Comparison of ENCODE assay signal across 9 cellular contexts in the genomic region with DNA sequence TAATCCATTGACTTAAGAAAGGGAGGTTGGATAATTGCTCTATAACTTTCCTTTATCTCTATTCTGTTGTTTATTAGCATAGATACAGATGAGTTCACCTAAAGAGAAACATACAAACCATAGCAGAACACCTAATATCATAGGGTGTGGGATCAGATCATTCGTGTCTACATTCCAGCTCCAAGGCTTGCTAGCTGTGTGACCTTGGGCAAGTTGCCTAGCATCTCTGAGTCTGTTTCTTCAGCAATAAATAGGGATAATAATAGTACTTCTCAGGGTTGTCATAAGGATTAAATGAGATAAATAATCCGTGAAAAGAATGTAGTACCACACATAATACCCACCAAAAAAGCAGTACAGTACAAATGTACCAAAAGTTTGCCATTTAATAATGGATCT.
DNase-seq lines count a peak whose midpoint lies in the region; ATAC-seq, FAIRE-seq and TF ChIP-seq lines count a peak whose summit lies in the region.
"Had no signal": no experiment of that assay in that cellular context is flagged by ENCODE, and none has a peak within 500 bp of the region (broad histone marks: within the 10 kb centered on the region; RNA-seq: fewer than 3 reads in every experiment).

No MANE protein-coding gene starts in this region.

- no peak for FAIRE-seq in keratinocyte (lab: Jason Lieb, UNC)

- H3K27me3 Mint-ChIP-seq in IgD-negative memory B cell = peaks cover 2% of the 10 kb centered on the region
- H3K27me3 Mint-ChIP-seq in activated naive CD8-positive, alpha-beta T cell treated with anti-CD3 and anti-CD28 coated beads, Interleukin-2, amount 50 U/mL, for 24 hours = no peaks in the 10 kb centered on the region

- H3K36me3 ChIP-seq in keratinocyte (ENCODE audit: control insufficient read depth in 2 of 2, extremely low read depth in 1 of 2, insufficient read depth in 2 of 2, low read length in 2 of 2) = no peaks in the 10 kb centered on the region
- no peaks in the 10 kb centered on the region for H3K36me3 ChIP-seq in smooth muscle cell (ENCODE audit: low read depth)

- H3F3A ChIP-seq in smooth muscle cell (ENCODE audit: low read depth) = peaks cover 18% of the 10 kb centered on the region

- no peaks in the 10 kb centered on the region for H3K36me3 Mint-ChIP-seq in IgD-negative memory B cell
- H3K36me3 Mint-ChIP-seq in activated naive CD8-positive, alpha-beta T cell treated with anti-CD3 and anti-CD28 coated beads, Interleukin-2, amount 50 U/mL, for 24 hours (ENCODE audit: low read depth) = no peaks in the 10 kb centered on the region

- in situ Hi-C loops in G401 (cut with HindIII; ENCODE audit: low sequenced_read_pairs) = no loop called here

- H3K27me3 ChIP-seq in keratinocyte (ENCODE audit: control insufficient read depth, extremely low read depth, insufficient read depth, low read length) (no peaks in the 10 kb centered on the region), smooth muscle cell (ENCODE audit: low read depth) (no peaks in the 10 kb centered on the region)

- H3K9me1 ChIP-seq in keratinocyte (ENCODE audit: control insufficient read depth, extremely low read depth, insufficient read depth, low read length) = no peaks in the 10 kb centered on the region

- DNase-seq in activated naive CD8-positive, alpha-beta T cell treated with anti-CD3 and anti-CD28 coated beads, Interleukin-2, amount 50 U/mL, for 24 hours = no peak
- DNase-seq in keratinocyte (ENCODE audit: low read depth, low spot score) = no peak
- DNase-seq in smooth muscle cell (lab: John Stamatoyannopoulos, UW; ENCODE audit: unreplicated experiment) = no peak
- no peak for DNase-seq in iPS-NIHi11 (ENCODE audit: low spot score)
- no peak for DNase-seq in G401 (ENCODE audit: low spot score)
- no peak for DNase-seq in NCI-H2107 (lab: John Stamatoyannopoulos, UW)
- DNase-seq: SHP77 treated with DMSO at 0.1 percent for 48 hours had no signal

- H2AFZ ChIP-seq in keratinocyte (ENCODE audit: control insufficient read depth, low read length) (peak overlapping the region; percentile 2), smooth muscle cell (ENCODE audit: low read depth) (peak overlapping the region; percentile 50)

- H3K27ac ChIP-seq in keratinocyte (ENCODE audit: control insufficient read depth, insufficient read depth, low read length) (peak overlapping the region; percentile 81), smooth muscle cell (ENCODE audit: low read depth) (peak overlapping the region; percentile 97)

- H3K9ac ChIP-seq in keratinocyte (ENCODE audit: control insufficient read depth, extremely low read depth, insufficient read depth, low read length) (peak overlapping the region; percentile 12), smooth muscle cell (ENCODE audit: low read depth) (peak overlapping the region; percentile 88)

- H3K9me3 ChIP-seq in keratinocyte (ENCODE audit: control insufficient read depth, low read depth, low read length) (no peaks in the 10 kb centered on the region), smooth muscle cell (replicated peaks; ENCODE audit: low read depth) (no peaks in the 10 kb centered on the region)

- H3K79me2 ChIP-seq in keratinocyte (ENCODE audit: control insufficient read depth, insufficient read depth, low read length) = no peaks in the 10 kb centered on the region
- H3K79me2 ChIP-seq in smooth muscle cell (ENCODE audit: low read depth) = no peaks in the 10 kb centered on the region

- TF ChIP-seq CTCF in keratinocyte (optimal IDR thresholded peaks at IDR 0.05 in 1 of 3, IDR thresholded peaks at IDR 0.05 in 1 of 3, conservative IDR thresholded peaks at IDR 0.05 in 1 of 3; ENCODE audit: extremely low read depth in 1 of 3, insufficient read depth in 2 of 3, low read length in 3 of 3) (no peak), smooth muscle cell (IDR thresholded peaks at IDR 0.05; ENCODE audit: borderline replicate concordance, insufficient read depth, poor library complexity, severe bottlenecking) (no peak)

- no peaks in the 10 kb centered on the region for H4K20me1 ChIP-seq in keratinocyte (ENCODE audit: control insufficient read depth, extremely low read depth, insufficient read depth, low read length)
- H4K20me1 ChIP-seq in smooth muscle cell (ENCODE audit: low read depth) = no peaks in the 10 kb centered on the region

- WGBS in smooth muscle cell (ENCODE audit: low lambda C conversion rate) = 76% methylated on average over 2 of the region's 2 CpGs

- H3K27ac Mint-ChIP-seq in IgD-negative memory B cell = peak overlapping the region; percentile 77 to 94 (median 93)
- H3K27ac Mint-ChIP-seq in activated naive CD8-positive, alpha-beta T cell treated with anti-CD3 and anti-CD28 coated beads, Interleukin-2, amount 50 U/mL, for 24 hours = peak overlapping the region; percentile 87

- peak overlapping the region; percentile 26 to 87 (median 73) for H3K4me3 Mint-ChIP-seq in IgD-negative memory B cell
- H3K4me3 Mint-ChIP-seq in activated naive CD8-positive, alpha-beta T cell treated with anti-CD3 and anti-CD28 coated beads, Interleukin-2, amount 50 U/mL, for 24 hours = peak overlapping the region; percentile 61

- no peak overlapping the region for H3K4me3 ChIP-seq in keratinocyte (ENCODE audit: control insufficient read depth in 2 of 3, extremely low read depth in 1 of 3, insufficient read depth in 2 of 3, low read depth in 1 of 3, low read length in 3 of 3)
- H3K4me3 ChIP-seq in smooth muscle cell = no peak overlapping the region

- no peak overlapping the region for H3K4me2 ChIP-seq in keratinocyte (ENCODE audit: control insufficient read depth, extremely low read depth, insufficient read depth, low read depth, low read length)
- H3K4me2 ChIP-seq in smooth muscle cell = peak overlapping the region; percentile 68

- peaks cover 30 to 38% (median 34%) of the 10 kb centered on the region in 3 donors for H3K4me1 Mint-ChIP-seq in IgD-negative memory B cell
- H3K4me1 Mint-ChIP-seq in activated naive CD8-positive, alpha-beta T cell treated with anti-CD3 and anti-CD28 coated beads, Interleukin-2, amount 50 U/mL, for 24 hours = peaks cover 100% of the 10 kb centered on the region

- no peak for ATAC-seq in activated naive CD8-positive, alpha-beta T cell treated with anti-CD3 and anti-CD28 coated beads, Interleukin-2, amount 50 U/mL, for 24 hours
- ATAC-seq in GM19463 (IDR thresholded peaks at IDR 0.05; ENCODE audit: unreplicated experiment) = no peak

- H3K4me1 ChIP-seq in keratinocyte (ENCODE audit: control insufficient read depth, extremely low read depth, insufficient read depth, low read length) (peaks cover 34% of the 10 kb centered on the region), smooth muscle cell (ENCODE audit: low read depth) (peaks cover 34% of the 10 kb centered on the region)

- peaks cover 0 to 4% (median 0%) of the 10 kb centered on the region in 3 donors for H3K9me3 Mint-ChIP-seq in IgD-negative memory B cell
- no peaks in the 10 kb centered on the region for H3K9me3 Mint-ChIP-seq in activated naive CD8-positive, alpha-beta T cell treated with anti-CD3 and anti-CD28 coated beads, Interleukin-2, amount 50 U/mL, for 24 hours

- dilution Hi-C loops in keratinocyte (cut with MboI; ENCODE audit: extremely low pct_ligation_motif_present, low sequenced_read_pairs) = no loop called here
